10 cellular contexts compared by ENCODE assay signal in genomic region chr6:14596410-14596809, GRCh38.
DNase-seq lines count a peak whose midpoint lies in the region; ATAC-seq and TF ChIP-seq lines count a peak whose summit lies in the region.
"Had no signal": no experiment of that assay in that cellular context is flagged by ENCODE, and none has a peak within 500 bp of the region (broad histone marks: within the 10 kb centered on the region; RNA-seq: fewer than 3 reads in every experiment).

No MANE protein-coding gene starts in this region.

- H3K9me3 ChIP-seq in sigmoid colon, result no peaks in the 10 kb centered on the region
- no peaks in the 10 kb centered on the region for H3K9me3 ChIP-seq in suprapubic skin

- TF ChIP-seq POLR2A in sigmoid colon (IDR thresholded peaks at IDR 0.05) (no peak), suprapubic skin (IDR thresholded peaks at IDR 0.05) (no peak)

- no peaks in the 10 kb centered on the region for H3K27me3 Mint-ChIP-seq in activated CD4-positive, alpha-beta T cell treated with anti-CD3 and anti-CD28 coated beads, Interleukin-2, amount 10 ng/mL, durations not matched to agents 24 days and 14 days
- H3K27me3 Mint-ChIP-seq: stimulated activated naive CD8-positive, alpha-beta T cell treated with anti-CD3 and anti-CD28 coated beads, Interleukin-15, Interleukin-2, amounts not matched to agents 100 ng/mL and 50 ng/mL, for 24 hours had no signal

- WGBS in sigmoid colon, 2 donors, result 86 to 94% methylated on average over 4 of the region's 4 CpGs
- WGBS in suprapubic skin, result 84% methylated on average over 4 of the region's 4 CpGs

- H3K27ac ChIP-seq in sigmoid colon (no peak overlapping the region), suprapubic skin (no peak overlapping the region)

- TF ChIP-seq CTCF in sigmoid colon (IDR thresholded peaks at IDR 0.05) (no peak), suprapubic skin (IDR thresholded peaks at IDR 0.05) (no peak)

- no peak for ATAC-seq in HG02852 (IDR thresholded peaks at IDR 0.05; ENCODE audit: unreplicated experiment)

- peaks cover 5% of the 10 kb centered on the region for H3K4me1 Mint-ChIP-seq in activated CD4-positive, alpha-beta T cell treated with anti-CD3 and anti-CD28 coated beads, Interleukin-2, amount 10 ng/mL, durations not matched to agents 24 days and 14 days

- H3K4me3 ChIP-seq in sigmoid colon (no peak overlapping the region), suprapubic skin (no peak overlapping the region)

- no peaks in the 10 kb centered on the region for H3K36me3 Mint-ChIP-seq in activated CD4-positive, alpha-beta T cell treated with anti-CD3 and anti-CD28 coated beads, Interleukin-2, amount 10 ng/mL, durations not matched to agents 24 days and 14 days (ENCODE audit: low read depth)

- intact Hi-C loops in activated CD4-positive, alpha-beta T cell treated with anti-CD3 and anti-CD28 coated beads, Interleukin-2, amount 10 ng/mL, durations not matched to agents 24 days and 14 days (cut with micrococcal nuclease), result no loop called here
- intact Hi-C loops in sigmoid colon (cut with DNase I), result no loop called here

- H3K27ac Mint-ChIP-seq in activated CD4-positive, alpha-beta T cell treated with anti-CD3 and anti-CD28 coated beads, Interleukin-2, amount 10 ng/mL, durations not matched to agents 24 days and 14 days, result no peak overlapping the region
- H3K27ac Mint-ChIP-seq: stimulated activated naive CD8-positive, alpha-beta T cell treated with anti-CD3 and anti-CD28 coated beads, Interleukin-15, Interleukin-2, amounts not matched to agents 100 ng/mL and 50 ng/mL, for 24 hours had no signal

- no peaks in the 10 kb centered on the region for H3K36me3 ChIP-seq in sigmoid colon
- no peaks in the 10 kb centered on the region for H3K36me3 ChIP-seq in suprapubic skin

- H3K4me3 Mint-ChIP-seq in activated CD4-positive, alpha-beta T cell treated with anti-CD3 and anti-CD28 coated beads, Interleukin-2, amount 10 ng/mL, durations not matched to agents 24 days and 14 days, result no peak overlapping the region
- H3K4me3 Mint-ChIP-seq: stimulated activated naive CD8-positive, alpha-beta T cell treated with anti-CD3 and anti-CD28 coated beads, Interleukin-15, Interleukin-2, amounts not matched to agents 100 ng/mL and 50 ng/mL, for 24 hours had no signal

- peak; percentile 7 to 11 for DNase-seq in activated CD4-positive, alpha-beta T cell treated with anti-CD3 and anti-CD28 coated beads, Interleukin-2, amount 50 U/mL, for 48 hours
- DNase-seq in activated CD4-positive, alpha-beta T cell treated with anti-CD3 and anti-CD28 coated beads, Interleukin-2, amount 10 ng/mL, durations not matched to agents 24 days and 14 days, result no peak
- DNase-seq in NOMO-1 (lab: John Stamatoyannopoulos, UW; ENCODE audit: unreplicated experiment in 2 of 2) (peak; percentile 63 to 86), ecto neural progenitor cell (ENCODE audit: low spot score) (peak; percentile 39), sigmoid colon (peak; percentile 68), suprapubic skin (ENCODE audit: low spot score in 2 of 2) (no peak), midbrain (lab: John Stamatoyannopoulos, UW) (no peak)
- DNase-seq: posterior cingulate gyrus had no signal

- TF ChIP-seq EP300 in sigmoid colon (IDR thresholded peaks at IDR 0.05), result no peak
- no peak for TF ChIP-seq EP300 in suprapubic skin (IDR thresholded peaks at IDR 0.05)

- peaks cover 21% of the 10 kb centered on the region for H3K9me3 Mint-ChIP-seq in activated CD4-positive, alpha-beta T cell treated with anti-CD3 and anti-CD28 coated beads, Interleukin-2, amount 10 ng/mL, durations not matched to agents 24 days and 14 days

- H3K27me3 ChIP-seq in sigmoid colon, result no peaks in the 10 kb centered on the region
- no peaks in the 10 kb centered on the region for H3K27me3 ChIP-seq in suprapubic skin

- H3K4me1 ChIP-seq in sigmoid colon (no peaks in the 10 kb centered on the region), suprapubic skin (no peaks in the 10 kb centered on the region)

Comparison
In these comparisons a context has a peak if more than half of its experiments do, and no peak if none do; other contexts are left out.
1. DNase-seq: peak in activated CD4-positive, alpha-beta T cell treated with anti-CD3 and anti-CD28 coated beads, Interleukin-2, amount 50 U/mL, for 48 hours (2 of 2), NOMO-1 (2 of 2), ecto neural progenitor cell (single experiment) and sigmoid colon (single experiment); none in activated CD4-positive, alpha-beta T cell treated with anti-CD3 and anti-CD28 coated beads, Interleukin-2, amount 10 ng/mL, durations not matched to agents 24 days and 14 days (single experiment), suprapubic skin (0 of 2) and midbrain (single experiment).